In the genomic region with DNA sequence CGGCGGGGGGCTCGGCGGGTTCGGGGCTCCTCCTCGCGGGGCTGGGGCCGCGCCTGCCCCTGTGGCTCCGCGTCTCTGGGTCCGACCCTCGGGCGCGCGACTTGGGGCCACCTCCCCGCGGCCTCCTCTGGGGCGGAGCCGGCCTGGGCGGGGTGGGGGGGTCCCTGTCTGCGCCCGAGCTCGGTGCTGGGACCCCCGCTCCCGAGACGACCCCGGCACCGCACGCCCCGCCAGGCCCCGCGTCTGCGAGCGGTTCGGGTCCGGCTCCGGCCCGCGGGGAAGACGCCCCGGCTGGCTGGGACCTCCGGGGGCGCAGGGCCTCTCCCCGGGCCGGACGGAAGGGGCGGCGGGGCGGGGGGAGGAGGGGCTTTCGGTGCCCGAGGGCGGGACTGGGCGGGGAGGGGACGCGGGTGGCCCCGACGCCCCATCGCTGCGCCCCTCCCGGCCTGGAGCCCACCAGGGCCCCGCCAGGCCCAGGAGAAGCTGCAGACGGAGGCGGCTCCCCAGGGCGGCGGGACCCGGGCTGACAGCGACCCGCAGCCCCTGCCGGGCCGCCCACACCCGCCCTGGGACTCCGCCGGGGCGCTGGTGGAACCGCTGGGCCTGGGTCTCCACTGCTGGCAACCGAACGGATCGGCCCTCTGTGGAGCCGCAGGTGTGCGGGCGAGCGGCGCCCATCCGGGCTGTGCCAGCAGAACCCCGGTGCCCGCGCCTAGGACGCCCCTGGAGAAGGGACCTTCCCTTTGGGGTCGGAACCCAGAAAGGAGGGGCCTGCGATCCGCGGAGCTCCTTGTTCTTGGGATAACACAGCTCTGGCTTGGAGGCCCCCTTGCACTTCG, we compare ENCODE assay signal across 8 cellular contexts. TPM values are rescaled to one million over a fixed set of nuclear protein-coding genes. Genes with fewer than 3 reads are reported as not detected.
DNase-seq lines count a peak whose midpoint lies in the region; ATAC-seq and TF ChIP-seq lines count a peak whose summit lies in the region.

No MANE protein-coding gene starts in this region.

- H3K9me3 Mint-ChIP-seq in activated CD4-positive, alpha-beta memory T cell treated with anti-CD3 and anti-CD28 coated beads, Interleukin-2, amount 10 ng/mL, durations not matched to agents 7 days and 5 days, result no peaks in the 10 kb centered on the region

- peaks cover 3% of the 10 kb centered on the region for H3K4me1 Mint-ChIP-seq in activated CD4-positive, alpha-beta memory T cell treated with anti-CD3 and anti-CD28 coated beads, Interleukin-2, amount 10 ng/mL, durations not matched to agents 7 days and 5 days

- TF ChIP-seq CTCF in cardiac muscle cell (IDR thresholded peaks at IDR 0.05; ENCODE audit: low read depth, low read length), result no peak
- TF ChIP-seq CTCF in prostate gland (IDR thresholded peaks at IDR 0.05), result no peak

- CTCF ChIA-PET in activated CD4-positive, alpha-beta memory T cell treated with anti-CD3 and anti-CD28 coated beads, Interleukin-2, amount 10 ng/mL, durations not matched to agents 7 days and 5 days (lab: Charles Lee), result no interaction called here

- H3K27me3 ChIP-seq in cardiac muscle cell, result no peaks in the 10 kb centered on the region
- no peaks in the 10 kb centered on the region for H3K27me3 ChIP-seq in prostate gland (replicated peaks; ENCODE audit: insufficient read depth)

- peaks cover 40% of the 10 kb centered on the region for H3K27me3 Mint-ChIP-seq in activated CD4-positive, alpha-beta memory T cell treated with anti-CD3 and anti-CD28 coated beads, Interleukin-2, amount 10 ng/mL, durations not matched to agents 7 days and 5 days

- H3K4me1 ChIP-seq in cardiac muscle cell (ENCODE audit: low read depth) (no peaks in the 10 kb centered on the region), prostate gland (replicated peaks) (no peaks in the 10 kb centered on the region)

- H3K4me3 Mint-ChIP-seq in activated CD4-positive, alpha-beta memory T cell treated with anti-CD3 and anti-CD28 coated beads, Interleukin-2, amount 10 ng/mL, durations not matched to agents 7 days and 5 days, result peak overlapping the region; percentile 10

- ATAC-seq in GM18907 (IDR thresholded peaks at IDR 0.05; ENCODE audit: unreplicated experiment), result no peak

- no peaks in the 10 kb centered on the region for H3K9me3 ChIP-seq in cardiac muscle cell (ENCODE audit: low read depth)
- no peaks in the 10 kb centered on the region for H3K9me3 ChIP-seq in prostate gland

- intact Hi-C loops in prostate gland (cut with DNase I), result loop anchor here (2.0 kb wide), 1 partner anchor 126 kb away; no protein-coding TSS in a partner anchor

- POLR2A ChIA-PET in activated CD4-positive, alpha-beta memory T cell treated with anti-CD3 and anti-CD28 coated beads, Interleukin-2, amount 10 ng/mL, durations not matched to agents 7 days and 5 days (lab: Charles Lee), result interaction anchor here (0.6 kb wide), 1 partner anchor 20 kb away, joined by 3 read pairs; no protein-coding TSS in a partner anchor

- H3K4me3 ChIP-seq in cardiac muscle cell (peak overlapping the region; percentile 64), prostate gland (peak overlapping the region; percentile 75 to 86)

- DNase-seq in EH (ENCODE audit: low read depth), result peak; percentile 49
- peak; percentile 9 for DNase-seq in activated CD4-positive, alpha-beta memory T cell treated with anti-CD3 and anti-CD28 coated beads, Interleukin-2, amount 10 ng/mL, durations not matched to agents 7 days and 5 days
- peak; percentile 34 to 36 for DNase-seq in cardiac muscle cell (ENCODE audit: low read depth in 1 of 2, low spot score in 1 of 2)
- DNase-seq in prostate gland (ENCODE audit: low spot score), result peak; percentile 2
- no peak for DNase-seq in cerebellar nuclear complex (lab: John Stamatoyannopoulos, UW)
- no peak for DNase-seq in activated gamma-delta T cell (lab: John Stamatoyannopoulos, UW)
- DNase-seq in activated CD4-positive, CD25-positive, alpha-beta regulatory T cell treated with anti-CD3 and anti-CD28 coated beads, Interleukin-2, amount 50 U/mL, for 72 hours, result no peak

- no peaks in the 10 kb centered on the region for H3K36me3 Mint-ChIP-seq in activated CD4-positive, alpha-beta memory T cell treated with anti-CD3 and anti-CD28 coated beads, Interleukin-2, amount 10 ng/mL, durations not matched to agents 7 days and 5 days (ENCODE audit: low read depth)

- H3K27ac ChIP-seq in cardiac muscle cell (no peak overlapping the region), prostate gland (peak overlapping the region; percentile 88 to 91)

- WGBS in prostate gland, result 5% methylated on average over 29 of the region's 94 CpGs

- no peak for TF ChIP-seq POLR2A in prostate gland (IDR thresholded peaks at IDR 0.05)

- no peak overlapping the region for H3K27ac Mint-ChIP-seq in activated CD4-positive, alpha-beta memory T cell treated with anti-CD3 and anti-CD28 coated beads, Interleukin-2, amount 10 ng/mL, durations not matched to agents 7 days and 5 days

- no peaks in the 10 kb centered on the region for H3K36me3 ChIP-seq in cardiac muscle cell
- H3K36me3 ChIP-seq in prostate gland, result no peaks in the 10 kb centered on the region

RNA-seq across cellular contexts. Expression of a gene that starts 0.6 kb away (rescaled TPM):
- 1 to 10 TPM; 1.1 to 1.6 TPM for total RNA-seq in activated CD4-positive, alpha-beta memory T cell treated with anti-CD3 and anti-CD28 coated beads, Interleukin-2, amount 10 ng/mL, durations not matched to agents 7 days and 5 days
- total RNA-seq in cardiac muscle cell (212 and 260 TPM in 2 replicates), prostate gland (100 to 1,000 TPM; 198 to 474 TPM)
- 153 and 216 TPM in 2 replicates for polyA plus RNA-seq in cardiac muscle cell

RNA-seq across cellular contexts. Expression of a gene that starts 56.9 kb away (rescaled TPM):
- total RNA-seq in activated CD4-positive, alpha-beta memory T cell treated with anti-CD3 and anti-CD28 coated beads, Interleukin-2, amount 10 ng/mL, durations not matched to agents 7 days and 5 days, result under 1 TPM in 1 of 2 experiments, not detected in 1; 0.18 TPM
- total RNA-seq in cardiac muscle cell (9.5 and 18.9 TPM in 2 replicates), prostate gland (10 to 100 TPM in 1 of 2 donors, 1 to 10 TPM in 1; 1.4 to 19.0 TPM)
- polyA plus RNA-seq in cardiac muscle cell, result 27.4 and 31.1 TPM in 2 replicates

Comparison
In these comparisons a context has a peak if more than half of its experiments do, and no peak if none do; other contexts are left out.
1. DNase-seq: peak in EH (single experiment), activated CD4-positive, alpha-beta memory T cell treated with anti-CD3 and anti-CD28 coated beads, Interleukin-2, amount 10 ng/mL, durations not matched to agents 7 days and 5 days (single experiment), cardiac muscle cell (2 of 2) and prostate gland (single experiment); none in cerebellar nuclear complex (0 of 2), activated gamma-delta T cell (single experiment) and activated CD4-positive, CD25-positive, alpha-beta regulatory T cell treated with anti-CD3 and anti-CD28 coated beads, Interleukin-2, amount 50 U/mL, for 72 hours (single experiment).
2. RNA of a gene that starts 0.6 kb away (total RNA-seq): 198 to 474 TPM in prostate gland and 212 to 260 TPM in cardiac muscle cell; 1.1 to 1.6 TPM in activated CD4-positive, alpha-beta memory T cell treated with anti-CD3 and anti-CD28 coated beads, Interleukin-2, amount 10 ng/mL, durations not matched to agents 7 days and 5 days; every median in the first group is over 10 times any median in the second.